Comparison of ENCODE assay signal across 1 cellular context in genomic region chr16:52578007-52578828, GRCh38.
TF ChIP-seq lines count a peak whose summit lies in the region.

No MANE protein-coding gene starts in this region.

TF ChIP-seq in HepG2, 621 proteins besides CTCF, POLR2A, EP300 and RAD21 (continued from another document and continues in another):
- TF ChIP-seq ATF6 (CRISPR knock-in tag; conservative IDR thresholded peaks at IDR 0.05) (no peak), ZNF224 (CRISPR knock-in tag; IDR thresholded peaks at IDR 0.05) (no peak), ZNF160 (CRISPR knock-in tag; IDR thresholded peaks at IDR 0.05) (no peak), KDM4B (CRISPR knock-in tag; IDR thresholded peaks at IDR 0.05) (peak; percentile 10; the same call in 1 of the 2 replicates), ZNF770 (CRISPR knock-in tag; IDR thresholded peaks at IDR 0.05) (no peak), DZIP1 (CRISPR knock-in tag; IDR thresholded peaks at IDR 0.05) (no peak), ZNF343 (CRISPR knock-in tag; IDR thresholded peaks at IDR 0.05) (no peak), ZBTB42 (CRISPR knock-in tag; IDR thresholded peaks at IDR 0.05) (no peak), ZNF841 (CRISPR knock-in tag; IDR thresholded peaks at IDR 0.05; ENCODE audit: borderline replicate concordance) (no peak), DMTF1 (CRISPR knock-in tag; IDR thresholded peaks at IDR 0.05) (peak; percentile 96; the same call in 1 of the 2 replicates), ZNF740 (CRISPR knock-in tag; IDR thresholded peaks at IDR 0.05) (no peak), ZNF558 (CRISPR knock-in tag; IDR thresholded peaks at IDR 0.05; ENCODE audit: borderline replicate concordance) (no peak), HNF4G (IDR thresholded peaks at IDR 0.05; ENCODE audit: borderline replicate concordance, low read depth, low read length) (peak; percentile 33; the same call in 1 of the 2 replicates), HNF4G (CRISPR knock-in tag; IDR thresholded peaks at IDR 0.05; ENCODE audit: borderline replicate concordance, low read depth) (no peak; the same call in 1 of the 2 replicates), NCOR1 (IDR thresholded peaks at IDR 0.05; ENCODE audit: borderline replicate concordance, low read length) (peak; percentile 83; the same call in 1 of the 2 replicates), MIXL1 (CRISPR knock-in tag; IDR thresholded peaks at IDR 0.05) (peak; percentile 79), CSRNP1 (CRISPR knock-in tag; IDR thresholded peaks at IDR 0.05) (no peak), ZNF296 (CRISPR knock-in tag; conservative IDR thresholded peaks at IDR 0.05) (no peak), CEBPB (IDR thresholded peaks at IDR 0.05; ENCODE audit: borderline replicate concordance, low read depth, low read length) (0 out of 2 replicates have a peak, but pooled peaks have one; percentile 59), RAD51 (IDR thresholded peaks at IDR 0.05; ENCODE audit: borderline replicate concordance) (no peak), SKI (IDR thresholded peaks at IDR 0.05; ENCODE audit: partially characterized antibody) (peak; percentile 31), ZNF713 (CRISPR knock-in tag; IDR thresholded peaks at IDR 0.05) (no peak), MIER3 (CRISPR knock-in tag; IDR thresholded peaks at IDR 0.05; ENCODE audit: borderline replicate concordance) (peak; percentile 74), ZFP90 (CRISPR knock-in tag; IDR thresholded peaks at IDR 0.05; ENCODE audit: borderline replicate concordance) (no peak), GMEB2 (CRISPR knock-in tag; IDR thresholded peaks at IDR 0.05; ENCODE audit: low read depth) (no peak), ARID4A (CRISPR knock-in tag; IDR thresholded peaks at IDR 0.05; ENCODE audit: borderline replicate concordance) (no peak; the same call in 1 of the 2 replicates), HOXD1 (CRISPR knock-in tag; IDR thresholded peaks at IDR 0.05) (no peak; the same call in 1 of the 2 replicates), MYNN (CRISPR knock-in tag; IDR thresholded peaks at IDR 0.05; ENCODE audit: low read depth) (0 out of 2 replicates have a peak, but pooled peaks have one; percentile 52), ZNF609 (CRISPR knock-in tag; IDR thresholded peaks at IDR 0.05; ENCODE audit: borderline replicate concordance) (peak; percentile 89), HNRNPH1 (optimal IDR thresholded peaks at IDR 0.05; ENCODE audit: low read depth, low read length) (no peak), ZNF549 (CRISPR knock-in tag; IDR thresholded peaks at IDR 0.05) (no peak), ZNF607 (CRISPR knock-in tag; IDR thresholded peaks at IDR 0.05; ENCODE audit: borderline replicate concordance) (peak; percentile 52; the same call in 1 of the 2 replicates), ZNF746 (CRISPR knock-in tag; IDR thresholded peaks at IDR 0.05) (no peak), MTF1 (CRISPR knock-in tag; IDR thresholded peaks at IDR 0.05) (no peak), SRSF1 (optimal IDR thresholded peaks at IDR 0.05; ENCODE audit: low read depth, low read length) (no peak), ZKSCAN5 (CRISPR knock-in tag; IDR thresholded peaks at IDR 0.05) (no peak), MEIS2 (CRISPR knock-in tag; IDR thresholded peaks at IDR 0.05) (peak; percentile 63; the same call in 1 of the 2 replicates)
